ENCODE assay signal across 17 cellular contexts in the genomic region with DNA sequence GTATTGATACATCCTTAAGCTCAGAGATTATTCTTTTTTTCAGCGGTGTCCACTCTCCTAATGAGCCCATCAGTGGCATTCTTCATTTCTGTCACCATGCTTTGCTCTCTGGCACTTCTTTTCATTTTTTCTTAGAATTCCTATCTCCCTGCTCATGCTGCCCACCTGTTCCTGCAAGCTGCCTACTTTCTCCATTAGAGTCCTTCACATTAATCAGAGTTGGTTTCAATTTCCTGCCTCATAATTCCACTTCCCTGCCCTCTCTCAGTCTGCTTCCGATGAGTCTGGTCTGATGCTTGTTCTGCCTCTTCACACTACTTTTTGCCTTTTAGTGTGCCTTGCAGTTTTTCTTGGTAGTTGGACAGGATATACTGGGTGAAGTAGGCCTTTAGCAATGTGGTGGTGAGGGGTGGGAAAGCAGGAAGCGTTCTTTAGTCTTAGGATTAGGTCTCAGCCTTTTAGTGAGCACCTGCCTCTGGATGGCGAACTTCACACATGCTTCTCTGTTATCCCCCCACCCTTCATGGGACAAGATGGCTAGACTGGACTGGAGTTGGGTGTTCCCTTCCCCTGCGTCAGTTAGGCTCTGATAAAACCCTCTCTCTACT. TPM values are rescaled to one million over a fixed set of nuclear protein-coding genes. Genes with fewer than 3 reads are reported as not detected.
A peak's percentile ranks its signal among the peaks of the same experiment; 100 is the strongest.
DNase-seq lines count a peak whose midpoint lies in the region; ATAC-seq and TF ChIP-seq lines count a peak whose summit lies in the region.
"Had no signal": no experiment of that assay in that cellular context is flagged by ENCODE, and none has a peak within 500 bp of the region (broad histone marks: within the 10 kb centered on the region; RNA-seq: fewer than 3 reads in every experiment).

No MANE protein-coding gene starts in this region.

- H3K27ac ChIP-seq in cardiac muscle cell, result peak overlapping the region; percentile 73
- no peak overlapping the region for H3K27ac ChIP-seq in mesendoderm (ENCODE audit: low read depth, low read length)
- H3K27ac ChIP-seq: KMS-11 had no signal

- no peak overlapping the region for H2BK15ac ChIP-seq in mesendoderm (replicated peaks; ENCODE audit: low read depth)

- no peaks in the 10 kb centered on the region for H3K36me3 ChIP-seq in cardiac muscle cell
- no peaks in the 10 kb centered on the region for H3K36me3 ChIP-seq in mesendoderm (ENCODE audit: control insufficient read depth, insufficient read depth, low read length)
- H3K36me3 ChIP-seq: MG63 had no signal

- H3K9ac ChIP-seq in mesendoderm (ENCODE audit: low read length), result no peak overlapping the region
- H3K9ac ChIP-seq: KMS-11 had no signal

- H2AK5ac ChIP-seq in mesendoderm (ENCODE audit: low read length), result no peak overlapping the region

- CTCF ChIA-PET in WTC11 (lab: Charles Lee), result interaction anchor here (0.6 to 1.0 kb wide), 3 partner anchors 79 to 1589 kb away, joined by 3 to 5 read pairs (median 3); no protein-coding TSS in a partner anchor

- H4K5ac ChIP-seq in mesendoderm (ENCODE audit: low read length), result no peak overlapping the region

- H3K4me3 ChIP-seq in cardiac muscle cell (no peak overlapping the region), mesendoderm (ENCODE audit: low read length) (no peak overlapping the region)
- H3K4me3 ChIP-seq: MG63 had no signal

- H3K18ac ChIP-seq in mesendoderm (ENCODE audit: low read length), result no peak overlapping the region

- peaks cover 64% of the 10 kb centered on the region for H3K4me1 Mint-ChIP-seq in WTC11

- no peak overlapping the region for H4K8ac ChIP-seq in mesendoderm (ENCODE audit: low read depth, low read length)

- WGBS in mesendoderm (ENCODE audit: extremely low coverage, insufficient coverage, low lambda C conversion rate), result no CpG with 5 or more reads among the region's 5 CpGs

- no peaks in the 10 kb centered on the region for H3K9me3 Mint-ChIP-seq in WTC11

- intact Hi-C loops in cardiac septum (cut with DNase I), result no loop called here

- H3K9me3 ChIP-seq in cardiac muscle cell (ENCODE audit: low read depth), result no peaks in the 10 kb centered on the region
- H3K9me3 ChIP-seq: MG63 had no signal

- peak overlapping the region; percentile 73 for H3K27ac Mint-ChIP-seq in WTC11

- H3K4me2 ChIP-seq in mesendoderm (ENCODE audit: low read length), result no peak overlapping the region
- H3K4me2 ChIP-seq: KMS-11 had no signal

- no peak overlapping the region for H3K56ac ChIP-seq in mesendoderm (ENCODE audit: low read length)

- H2BK5ac ChIP-seq in mesendoderm (ENCODE audit: low read length), result no peak overlapping the region

- H3K4me3 Mint-ChIP-seq in WTC11, result no peak overlapping the region

- POLR2A ChIA-PET in WTC11 (lab: Charles Lee), result no interaction called here

- peaks cover 7% of the 10 kb centered on the region for H3K36me3 Mint-ChIP-seq in WTC11

- DNase-seq in cardiac muscle cell (ENCODE audit: low read depth in 1 of 2, low spot score in 1 of 2) (no peak), cardiac septum (ENCODE audit: low spot score) (no peak), WTC11 (ENCODE audit: low spot score) (no peak), mesendoderm (peak; percentile 50), GM20000 (ENCODE audit: low spot score) (no peak), SHP77 treated with DMSO at 0.1 percent for 48 hours (lab: John Stamatoyannopoulos, UW) (no peak), DMS 273 treated with DMSO at 0.1 percent for 48 hours (lab: John Stamatoyannopoulos, UW) (no peak), foreskin melanocyte (no peak)
- DNase-seq: HCEC 1CT, MG63, NCI-H1092, NCI-H146, NCI-H2081, NCI-H345, NCI-H526, SIG-M5 had no signal

- H3K79me2 ChIP-seq in mesendoderm (ENCODE audit: control insufficient read depth, insufficient read depth, low read length), result peaks cover 77% of the 10 kb centered on the region

- no peak overlapping the region for H2BK120ac ChIP-seq in mesendoderm (ENCODE audit: low read depth, low read length)

- no peak overlapping the region for H3K4ac ChIP-seq in mesendoderm (ENCODE audit: low read depth, low read length)

- H3K27me3 Mint-ChIP-seq in WTC11 (ENCODE audit: low read depth), result no peaks in the 10 kb centered on the region

- H3K23ac ChIP-seq in mesendoderm (ENCODE audit: low read length), result no peak overlapping the region

- peak; percentile 54; the same call in 1 of the 2 replicates for ATAC-seq in WTC11

- peaks cover 23% of the 10 kb centered on the region for H3K79me1 ChIP-seq in mesendoderm (ENCODE audit: low read length)

- H3K27me3 ChIP-seq in cardiac muscle cell, result no peaks in the 10 kb centered on the region
- H3K27me3 ChIP-seq in mesendoderm (ENCODE audit: insufficient read depth, low read length, poor library complexity), result no peaks in the 10 kb centered on the region
- H3K27me3 ChIP-seq: MG63 had no signal

- TF ChIP-seq CTCF in cardiac muscle cell (IDR thresholded peaks at IDR 0.05; ENCODE audit: low read depth, low read length) (no peak), WTC11 (IDR thresholded peaks at IDR 0.05) (no peak), GM20000 (IDR thresholded peaks at IDR 0.05; ENCODE audit: extremely low read depth, missing control alignments) (no peak)

- H3K4me1 ChIP-seq in cardiac muscle cell (ENCODE audit: low read depth) (peaks cover 10% of the 10 kb centered on the region), mesendoderm (ENCODE audit: control insufficient read depth, low read depth, low read length) (peaks cover 2% of the 10 kb centered on the region)

TF ChIP-seq in WTC11, 78 proteins besides CTCF, POLR2A, EP300 and RAD21 (continues in another document):
- TF ChIP-seq, protein P1, sequence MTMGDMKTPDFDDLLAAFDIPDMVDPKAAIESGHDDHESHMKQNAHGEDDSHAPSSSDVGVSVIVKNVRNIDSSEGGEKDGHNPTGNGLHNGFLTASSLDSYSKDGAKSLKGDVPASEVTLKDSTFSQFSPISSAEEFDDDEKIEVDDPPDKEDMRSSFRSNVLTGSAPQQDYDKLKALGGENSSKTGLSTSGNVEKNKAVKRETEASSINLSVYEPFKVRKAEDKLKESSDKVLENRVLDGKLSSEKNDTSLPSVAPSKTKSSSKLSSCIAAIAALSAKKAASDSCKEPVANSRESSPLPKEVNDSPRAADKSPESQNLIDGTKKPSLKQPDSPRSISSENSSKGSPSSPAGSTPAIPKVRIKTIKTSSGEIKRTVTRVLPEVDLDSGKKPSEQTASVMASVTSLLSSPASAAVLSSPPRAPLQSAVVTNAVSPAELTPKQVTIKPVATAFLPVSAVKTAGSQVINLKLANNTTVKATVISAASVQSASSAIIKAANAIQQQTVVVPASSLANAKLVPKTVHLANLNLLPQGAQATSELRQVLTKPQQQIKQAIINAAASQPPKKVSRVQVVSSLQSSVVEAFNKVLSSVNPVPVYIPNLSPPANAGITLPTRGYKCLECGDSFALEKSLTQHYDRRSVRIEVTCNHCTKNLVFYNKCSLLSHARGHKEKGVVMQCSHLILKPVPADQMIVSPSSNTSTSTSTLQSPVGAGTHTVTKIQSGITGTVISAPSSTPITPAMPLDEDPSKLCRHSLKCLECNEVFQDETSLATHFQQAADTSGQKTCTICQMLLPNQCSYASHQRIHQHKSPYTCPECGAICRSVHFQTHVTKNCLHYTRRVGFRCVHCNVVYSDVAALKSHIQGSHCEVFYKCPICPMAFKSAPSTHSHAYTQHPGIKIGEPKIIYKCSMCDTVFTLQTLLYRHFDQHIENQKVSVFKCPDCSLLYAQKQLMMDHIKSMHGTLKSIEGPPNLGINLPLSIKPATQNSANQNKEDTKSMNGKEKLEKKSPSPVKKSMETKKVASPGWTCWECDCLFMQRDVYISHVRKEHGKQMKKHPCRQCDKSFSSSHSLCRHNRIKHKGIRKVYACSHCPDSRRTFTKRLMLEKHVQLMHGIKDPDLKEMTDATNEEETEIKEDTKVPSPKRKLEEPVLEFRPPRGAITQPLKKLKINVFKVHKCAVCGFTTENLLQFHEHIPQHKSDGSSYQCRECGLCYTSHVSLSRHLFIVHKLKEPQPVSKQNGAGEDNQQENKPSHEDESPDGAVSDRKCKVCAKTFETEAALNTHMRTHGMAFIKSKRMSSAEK (CRISPR knock-in tag; IDR thresholded peaks at IDR 0.05; ENCODE audit: borderline replicate concordance), result no peak
- TF ChIP-seq, protein P2, sequence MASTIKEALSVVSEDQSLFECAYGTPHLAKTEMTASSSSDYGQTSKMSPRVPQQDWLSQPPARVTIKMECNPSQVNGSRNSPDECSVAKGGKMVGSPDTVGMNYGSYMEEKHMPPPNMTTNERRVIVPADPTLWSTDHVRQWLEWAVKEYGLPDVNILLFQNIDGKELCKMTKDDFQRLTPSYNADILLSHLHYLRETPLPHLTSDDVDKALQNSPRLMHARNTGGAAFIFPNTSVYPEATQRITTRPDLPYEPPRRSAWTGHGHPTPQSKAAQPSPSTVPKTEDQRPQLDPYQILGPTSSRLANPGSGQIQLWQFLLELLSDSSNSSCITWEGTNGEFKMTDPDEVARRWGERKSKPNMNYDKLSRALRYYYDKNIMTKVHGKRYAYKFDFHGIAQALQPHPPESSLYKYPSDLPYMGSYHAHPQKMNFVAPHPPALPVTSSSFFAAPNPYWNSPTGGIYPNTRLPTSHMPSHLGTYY (CRISPR knock-in tag; IDR thresholded peaks at IDR 0.05), result no peak
- no peak for TF ChIP-seq IRF1 (CRISPR knock-in tag; IDR thresholded peaks at IDR 0.05)
- TF ChIP-seq GRHL2 (CRISPR knock-in tag; IDR thresholded peaks at IDR 0.05; ENCODE audit: insufficient replicate concordance, severe bottlenecking), result no peak

RNA-seq across cellular contexts. Expression of gene CECR2, which starts 53.6 kb away (rescaled TPM):
- 17.3 and 32.3 TPM in 2 replicates for total RNA-seq in cardiac muscle cell
- polyA plus RNA-seq in cardiac muscle cell, result 4.6 and 9.7 TPM in 2 replicates
- total RNA-seq in cardiac septum, result 4.9 TPM
- 110 to 111 TPM (median 110 TPM) in 3 replicates for total RNA-seq in WTC11 (2021)
- 27.4 TPM for polyA plus RNA-seq in mesendoderm (2013, experiment 1 of 2)
- 28.3 TPM for polyA plus RNA-seq in mesendoderm (2013, experiment 2 of 2)
